Comparison of ENCODE assay signal across 19 cellular contexts in the genomic region with DNA sequence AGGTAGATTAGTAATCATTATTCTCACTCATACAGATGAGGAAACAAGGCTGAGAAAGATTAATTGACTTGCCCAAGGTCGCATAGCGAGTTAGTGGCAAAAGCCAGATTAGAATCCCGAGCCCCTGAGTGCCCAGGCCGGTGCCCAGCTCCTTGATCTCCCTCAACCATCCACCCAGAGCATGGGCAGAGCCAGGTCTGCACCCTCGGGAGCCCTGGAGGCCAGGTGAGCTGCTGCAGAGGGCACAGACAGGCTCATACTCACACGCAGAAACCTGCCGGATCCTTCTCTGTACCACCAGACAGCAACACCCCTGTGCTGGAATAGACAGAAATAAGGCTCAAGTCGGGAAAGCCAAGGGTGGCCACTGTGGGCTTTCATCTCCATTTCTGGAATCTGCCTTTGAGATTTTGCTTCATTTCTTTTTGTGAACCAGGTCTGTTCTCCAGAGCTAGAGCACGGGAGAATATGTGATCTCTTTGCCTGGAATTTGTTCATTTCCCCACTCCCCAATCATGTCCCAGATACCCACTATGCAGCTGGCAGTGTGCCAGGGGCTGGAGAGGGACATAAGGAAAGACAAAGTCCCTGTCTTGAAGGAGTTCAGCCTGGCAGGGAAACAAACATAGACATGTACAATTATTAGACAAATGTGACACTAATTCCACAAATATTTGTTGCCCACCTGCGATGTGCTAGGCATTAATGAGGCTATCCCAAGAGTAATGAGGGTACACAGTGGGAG. TPM values are rescaled to one million over a fixed set of nuclear protein-coding genes. Genes with fewer than 3 reads are reported as not detected.
DNase-seq lines count a peak whose midpoint lies in the region; ATAC-seq, FAIRE-seq and TF ChIP-seq lines count a peak whose summit lies in the region.
"Had no signal": no experiment of that assay in that cellular context is flagged by ENCODE, and none has a peak within 500 bp of the region (broad histone marks: within the 10 kb centered on the region; RNA-seq: fewer than 3 reads in every experiment).

No MANE protein-coding gene starts in this region.

- no peaks in the 10 kb centered on the region for H3K79me2 ChIP-seq in K562 (ENCODE audit: control insufficient read depth, insufficient read depth, low read length)

- no peak overlapping the region for H3K9ac ChIP-seq in K562 (ENCODE audit: insufficient read depth in 1 of 2, low read depth in 2 of 2, low read length in 2 of 2)

- intact Hi-C loops in K562 (cut with micrococcal nuclease): no loop called here

- H2AFZ ChIP-seq in K562 (ENCODE audit: low read depth, low read length): no peak overlapping the region

- no peaks in the 10 kb centered on the region for H3K9me3 ChIP-seq in K562 (replicated peaks; ENCODE audit: control insufficient read depth, insufficient read depth, low read depth, low read length)

- TF ChIP-seq EP300 in K562 (IDR thresholded peaks at IDR 0.05; ENCODE audit: low read length): no peak

- no peak for TF ChIP-seq RAD21 in K562 (CRISPR knock-in tag; conservative IDR thresholded peaks at IDR 0.05 in 1 of 2, IDR thresholded peaks at IDR 0.05 in 1 of 2)

- no peak overlapping the region for H3K4me3 ChIP-seq in K562
- H3K4me3 ChIP-seq: GM12878 had no signal

- no peaks in the 10 kb centered on the region for H3K36me3 Mint-ChIP-seq in neural crest cell (ENCODE audit: low read depth)
- H3K36me3 Mint-ChIP-seq in activated CD8-positive, alpha-beta memory T cell treated with anti-CD3 and anti-CD28 coated beads, Interleukin-2, amount 10 ng/mL, durations not matched to agents 7 days and 5 days: no peaks in the 10 kb centered on the region

- H3K27me3 ChIP-seq in K562 (ENCODE audit: control insufficient read depth in 2 of 2, insufficient read depth in 2 of 2, low read length in 2 of 2): peaks cover 0 to 23% of the 10 kb centered on the region in 2 experiments; a peak in 3 of 5 replicates

- H4K20me1 ChIP-seq in K562 (replicated peaks; ENCODE audit: control insufficient read depth, insufficient read depth, low read length): no peaks in the 10 kb centered on the region; the same call in 1 of the 2 replicates

- TF ChIP-seq CTCF in K562 (IDR thresholded peaks at IDR 0.05 in 2 of 3, conservative IDR thresholded peaks at IDR 0.05 in 1 of 3; ENCODE audit: insufficient read depth in 2 of 3, low read depth in 1 of 3, low read length in 3 of 3) (no peak), neural crest cell (conservative IDR thresholded peaks at IDR 0.05) (no peak)

- TF ChIP-seq POLR2A in K562 (conservative IDR thresholded peaks at IDR 0.05): no peak

- POLR2A ChIA-PET in K562 (lab: Yijun Ruan, JAX): no interaction called here

- peaks cover 37% of the 10 kb centered on the region for H3K27me3 Mint-ChIP-seq in neural crest cell (ENCODE audit: low read depth)
- H3K27me3 Mint-ChIP-seq in activated CD8-positive, alpha-beta memory T cell treated with anti-CD3 and anti-CD28 coated beads, Interleukin-2, amount 10 ng/mL, durations not matched to agents 7 days and 5 days: peaks cover 87% of the 10 kb centered on the region

- DNase-seq in DMS53 (lab: John Stamatoyannopoulos, UW) (peak; percentile 7), DMS53 treated with DMSO at 0.1 percent for 48 hours (lab: John Stamatoyannopoulos, UW; ENCODE audit: unreplicated experiment) (no peak), K562 (ENCODE audit: extremely low read depth in 1 of 4, low spot score in 3 of 4) (no peak), neural crest cell (ENCODE audit: low read depth, low spot score) (no peak), A172 (ENCODE audit: low spot score) (no peak)
- no peak for DNase-seq in activated CD8-positive, alpha-beta memory T cell treated with anti-CD3 and anti-CD28 coated beads, Interleukin-2, amount 10 ng/mL, durations not matched to agents 7 days and 5 days
- DNase-seq: C1 segment of cervical spinal cord, DMS 273 treated with DMSO at 0.1 percent for 48 hours, HCEC 1CT, KG1, NCI-H1092 treated with DMSO at 0.1 percent for 48 hours, NCI-H187, NCI-H524 had no signal

- in situ Hi-C loops in K562 (cut with MboI): no loop called here

- no peaks in the 10 kb centered on the region for H3K9me3 Mint-ChIP-seq in neural crest cell
- no peaks in the 10 kb centered on the region for H3K9me3 Mint-ChIP-seq in activated CD8-positive, alpha-beta memory T cell treated with anti-CD3 and anti-CD28 coated beads, Interleukin-2, amount 10 ng/mL, durations not matched to agents 7 days and 5 days (ENCODE audit: low read depth)

- CTCF ChIA-PET in K562 (lab: Yijun Ruan, JAX; ENCODE audit: low intra/inter-chr PET ratio): no interaction called here
- CTCF ChIA-PET in activated CD8-positive, alpha-beta memory T cell treated with anti-CD3 and anti-CD28 coated beads, Interleukin-2, amount 10 ng/mL, durations not matched to agents 7 days and 5 days (lab: Charles Lee): interaction anchor here (1.0 kb wide), 1 partner anchor 95 kb away, joined by 3 read pairs; no protein-coding TSS in a partner anchor

- no TSS peak for BruUV-seq in K562 (replicated peaks; lab: Mats Ljungman, UMichigan)

- no peaks in the 10 kb centered on the region for H3K9me1 ChIP-seq in K562 (ENCODE audit: control insufficient read depth, insufficient read depth, low read length)

- H3K4me1 ChIP-seq in K562 (replicated peaks in 1 of 2; ENCODE audit: control insufficient read depth in 2 of 2, insufficient read depth in 2 of 2, low read length in 2 of 2): no peaks in the 10 kb centered on the region

- H3K36me3 ChIP-seq in K562 (ENCODE audit: control insufficient read depth, insufficient read depth, low read length): no peaks in the 10 kb centered on the region

- peak overlapping the region; percentile 11 for H3K4me3 Mint-ChIP-seq in neural crest cell
- no peak overlapping the region for H3K4me3 Mint-ChIP-seq in activated CD8-positive, alpha-beta memory T cell treated with anti-CD3 and anti-CD28 coated beads, Interleukin-2, amount 10 ng/mL, durations not matched to agents 7 days and 5 days

- no peak overlapping the region for H3K4me2 ChIP-seq in K562 (ENCODE audit: insufficient read depth, low read length)

- ATAC-seq in K562 (no peak), HG02840 (IDR thresholded peaks at IDR 0.05; ENCODE audit: low FRiP score, unreplicated experiment) (no peak)
- no peak for ATAC-seq in activated CD8-positive, alpha-beta memory T cell treated with anti-CD3 and anti-CD28 coated beads, Interleukin-2, amount 10 ng/mL, durations not matched to agents 7 days and 5 days

- 3% methylated on average over 10 of the region's 10 CpGs for WGBS in K562 (ENCODE audit: insufficient coverage, low coverage, missing lambda C conversion rate)

- no peak for FAIRE-seq in K562 (lab: Jason Lieb, UNC)
- FAIRE-seq: GM12878, GM18507, HTR-8/SVneo had no signal

- H3K27ac ChIP-seq in K562 (ENCODE audit: extremely low read depth, low read depth, low read length): no peak overlapping the region
- peak overlapping the region; percentile 10 for H3K27ac ChIP-seq in temporal lobe (ENCODE audit: low read depth, low read length)
- H3K27ac ChIP-seq: 22Rv1 had no signal

- peak overlapping the region; percentile 67 for H3K27ac Mint-ChIP-seq in neural crest cell (ENCODE audit: unreplicated experiment)
- no peak overlapping the region for H3K27ac Mint-ChIP-seq in activated CD8-positive, alpha-beta memory T cell treated with anti-CD3 and anti-CD28 coated beads, Interleukin-2, amount 10 ng/mL, durations not matched to agents 7 days and 5 days

- peaks cover 93% of the 10 kb centered on the region for H3K4me1 Mint-ChIP-seq in neural crest cell
- H3K4me1 Mint-ChIP-seq in activated CD8-positive, alpha-beta memory T cell treated with anti-CD3 and anti-CD28 coated beads, Interleukin-2, amount 10 ng/mL, durations not matched to agents 7 days and 5 days: peaks cover 5% of the 10 kb centered on the region

TF ChIP-seq in K562, 482 proteins besides CTCF, POLR2A, EP300 and RAD21:
- no peak for TF ChIP-seq NCOR1 (IDR thresholded peaks at IDR 0.05)
- peak; percentile 68 for TF ChIP-seq NFIC (IDR thresholded peaks at IDR 0.05)
- TF ChIP-seq NFIX (CRISPR knock-in tag; IDR thresholded peaks at IDR 0.05; ENCODE audit: low read depth): peak; percentile 41
- no peak for TF ChIP-seq LARP7 (IDR thresholded peaks at IDR 0.05)
- TF ChIP-seq, protein P1, sequence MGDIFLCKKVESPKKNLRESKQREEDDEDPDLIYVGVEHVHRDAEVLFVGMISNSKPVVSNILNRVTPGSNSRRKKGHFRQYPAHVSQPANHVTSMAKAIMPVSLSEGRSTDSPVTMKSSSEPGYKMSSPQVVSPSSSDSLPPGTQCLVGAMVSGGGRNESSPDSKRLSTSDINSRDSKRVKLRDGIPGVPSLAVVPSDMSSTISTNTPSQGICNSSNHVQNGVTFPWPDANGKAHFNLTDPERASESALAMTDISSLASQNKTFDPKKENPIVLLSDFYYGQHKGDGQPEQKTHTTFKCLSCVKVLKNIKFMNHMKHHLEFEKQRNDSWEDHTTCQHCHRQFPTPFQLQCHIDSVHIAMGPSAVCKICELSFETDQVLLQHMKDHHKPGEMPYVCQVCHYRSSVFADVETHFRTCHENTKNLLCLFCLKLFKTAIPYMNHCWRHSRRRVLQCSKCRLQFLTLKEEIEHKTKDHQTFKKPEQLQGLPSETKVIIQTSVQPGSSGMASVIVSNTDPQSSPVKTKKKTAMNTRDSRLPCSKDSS (IDR thresholded peaks at IDR 0.05; ENCODE audit: low read depth, partially characterized antibody): no peak
- TF ChIP-seq DPF2 (IDR thresholded peaks at IDR 0.05): no peak

RNA-seq across cellular contexts. Expression of a gene that starts 5.5 kb away (rescaled TPM):
- total RNA-seq in K562 (2011; cell fraction: chromatin; rRNA removed; ENCODE audit: low replicate concordance): not detected in 2 replicates
- not detected in 2 replicates for total RNA-seq in K562 (2011; cell fraction: nucleolus; rRNA removed)
- total RNA-seq in K562 (2011; cell fraction: nucleoplasm; rRNA removed): not detected in 2 replicates
- total RNA-seq in K562 (2014; rRNA removed) (not detected in 2 replicates), K562 (2014; rRNA removed; fragmentation: Illumina TruSeq; extraction: Trizol) (not detected in 2 replicates), K562 (2015; rRNA removed; fragmentation: Illumina TruSeq; extraction: Trizol) (not detected in 2 replicates), K562 (2021) (0.07 TPM in 2 replicates), neural crest cell (72.1 and 73.6 TPM in 2 replicates), temporal lobe (7.1 TPM)
- polyA plus RNA-seq in K562 (2011; rRNA removed) (not detected in 2 replicates), K562 (2014; fragmentation: Illumina TruSeq; extraction: Trizol) (not detected in 2 replicates), K562 (2014; fragmentation: Nextera tagmentation; extraction: Ambion mirVana) (not detected), K562 (2014; rRNA removed) (not detected in 2 replicates)
- not detected in 2 replicates for polyA plus RNA-seq in K562 (2011; cell fraction: cytosol; rRNA removed)
- polyA plus RNA-seq in K562 (2011; cell fraction: nucleus; rRNA removed): not detected in 2 replicates
- 0.14 TPM in 1 of 2 replicates, not detected in the other for polyA plus RNA-seq in K562 (2012)
- polyA minus RNA-seq in K562 (2011; rRNA and poly(A)+ RNA removed): not detected in 2 replicates
- not detected in 2 replicates for polyA minus RNA-seq in K562 (2011; cell fraction: cytosol; rRNA and poly(A)+ RNA removed)
- not detected in 2 replicates for polyA minus RNA-seq in K562 (2011; cell fraction: nucleus; rRNA and poly(A)+ RNA removed)
- 0.50 and 1.4 TPM in 2 replicates for total RNA-seq in A172 (2014; rRNA removed; shearing (Covaris generic))
- 10 to 100 TPM in 1 of 2 experiments, 1 to 10 TPM in 1; 4.0 to 67.4 TPM for total RNA-seq in activated CD8-positive, alpha-beta memory T cell treated with anti-CD3 and anti-CD28 coated beads, Interleukin-2, amount 10 ng/mL, durations not matched to agents 7 days and 5 days
